Comparison of ENCODE assay signal across 8 cellular contexts in genomic region chr5:56123531-56124243, GRCh38.
DNase-seq lines count a peak whose midpoint lies in the region; ATAC-seq lines count a peak whose summit lies in the region.

No MANE protein-coding gene starts in this region.

- ATAC-seq in Right ventricle myocardium inferior (peak; percentile 92), HG03460 (IDR thresholded peaks at IDR 0.05; ENCODE audit: unreplicated experiment) (no peak)

- H3K36me3 ChIP-seq in thymus (ENCODE audit: control insufficient read depth, insufficient read depth): no peaks in the 10 kb centered on the region

- no peak overlapping the region for H3K4me3 ChIP-seq in thymus (ENCODE audit: low read length)

- WGBS in thymus: 94% methylated on average over 8 of the region's 8 CpGs

- no peaks in the 10 kb centered on the region for H3K9me3 ChIP-seq in thymus (ENCODE audit: control insufficient read depth)

- no peaks in the 10 kb centered on the region for H3K27me3 ChIP-seq in thymus (ENCODE audit: control insufficient read depth, insufficient read depth)

- intact Hi-C loops in Right ventricle myocardium inferior (cut with DNase I) (no loop called here), cardiac septum (cut with DNase I) (loop anchor here (5.0 kb wide), 1 partner anchor 131 kb away; the partner anchor contains the start of gene IL6ST)

- peaks cover 5% of the 10 kb centered on the region for H3K4me1 ChIP-seq in thymus (ENCODE audit: control insufficient read depth, insufficient read depth, low read length)

- DNase-seq in Right ventricle myocardium inferior (ENCODE audit: missing footprints): no peak
- no peak for DNase-seq in cardiac septum (ENCODE audit: low spot score)
- peak; percentile 94 for DNase-seq in amniotic stem cell (lab: John Stamatoyannopoulos, UW)
- DNase-seq in inferior parietal cortex (ENCODE audit: extremely low spot score): peak; percentile 57
- no peak for DNase-seq in AML-193 (lab: John Stamatoyannopoulos, UW)
- DNase-seq in substantia nigra (lab: John Stamatoyannopoulos, UW): no peak

- H3K27ac ChIP-seq in thymus (ENCODE audit: low read depth): peak overlapping the region; percentile 20
- H3K27ac ChIP-seq in substantia nigra (ENCODE audit: low read depth, low read length, poor library complexity, severe bottlenecking): no peak overlapping the region

Comparison
In these comparisons a context has a peak if more than half of its experiments do, and no peak if none do; other contexts are left out.
1. DNase-seq: peak in amniotic stem cell (single experiment) and inferior parietal cortex (single experiment); none in Right ventricle myocardium inferior (single experiment), cardiac septum (single experiment), AML-193 (0 of 2) and substantia nigra (0 of 49).